In genomic region chr10:82150123-82150900, GRCh38 we compare ENCODE assay signal across 8 cellular contexts.
DNase-seq lines count a peak whose midpoint lies in the region; ATAC-seq, FAIRE-seq and TF ChIP-seq lines count a peak whose summit lies in the region.

No MANE protein-coding gene starts in this region.

- no peak overlapping the region for H3K9ac ChIP-seq in liver (ENCODE audit: low read depth in 1 of 2, low read length in 2 of 2)
- H3K9ac ChIP-seq in HepG2 (ENCODE audit: insufficient read depth, low read depth, low read length), result no peak overlapping the region
- H3K9ac ChIP-seq in OCI-LY1 (ENCODE audit: low read length), result peak overlapping the region; percentile 60

- H3K9me3 ChIP-seq in liver (ENCODE audit: control insufficient read depth in 4 of 4, low read length in 3 of 4), result no peaks in the 10 kb centered on the region
- H3K9me3 ChIP-seq in HepG2 (ENCODE audit: low read length), result peaks cover 92% of the 10 kb centered on the region
- H3K9me3 ChIP-seq in OCI-LY1 (ENCODE audit: low read length), result peaks cover 5% of the 10 kb centered on the region; the same call in 1 of the 2 replicates
- peaks cover 0 to 5% (median 0%) of the 10 kb centered on the region in 3 donors for H3K9me3 ChIP-seq in gastrocnemius medialis

- no TSS peak for BruUV-seq in HepG2 (replicated peaks; lab: Mats Ljungman, UMichigan)

- H3K79me2 ChIP-seq in HepG2 (ENCODE audit: insufficient read depth, low read length) (no peaks in the 10 kb centered on the region), OCI-LY1 (ENCODE audit: insufficient read depth, low read length) (no peaks in the 10 kb centered on the region)

- no peaks in the 10 kb centered on the region for H3F3A ChIP-seq in OCI-LY1 (ENCODE audit: insufficient read depth, low read length)

- intact Hi-C loops in HepG2 (cut with micrococcal nuclease; ENCODE audit: unreplicated experiment) (loop anchor here (5.0 kb wide), 1 partner anchor 227 kb away; no protein-coding TSS in a partner anchor), gastrocnemius medialis (cut with DNase I; ENCODE audit: low total_unique reads) (no loop called here)

- TF ChIP-seq CTCF in liver (IDR thresholded peaks at IDR 0.05; ENCODE audit: low read depth, low read length, missing input control) (peak; percentile 32), HepG2 (CRISPR knock-in tag; IDR thresholded peaks at IDR 0.05) (no peak), OCI-LY1 (IDR thresholded peaks at IDR 0.05; ENCODE audit: low read length) (peak; percentile 93), glutamatergic neuron (IDR thresholded peaks at IDR 0.05; ENCODE audit: partially characterized antibody, unreplicated experiment) (peak; percentile 70), gastrocnemius medialis (IDR thresholded peaks at IDR 0.05 in 4 of 5, conservative IDR thresholded peaks at IDR 0.05 in 1 of 5) (no peak)

- H2AFZ ChIP-seq in HepG2 (ENCODE audit: low read length) (no peak overlapping the region), OCI-LY1 (ENCODE audit: low read length) (peak overlapping the region; percentile 65)

- ATAC-seq in HepG2, result no peak
- ATAC-seq in gastrocnemius medialis, result no peak

- H3K9me2 ChIP-seq in OCI-LY1 (ENCODE audit: low read depth, low read length), result no peaks in the 10 kb centered on the region

- H3K4me1 Mint-ChIP-seq in glutamatergic neuron (ENCODE audit: low read depth, unreplicated experiment), result peaks cover 7% of the 10 kb centered on the region

- POLR2A ChIA-PET in HepG2 (lab: Yijun Ruan, JAX), result no interaction called here

- H3K27ac Mint-ChIP-seq in glutamatergic neuron (ENCODE audit: unreplicated experiment), result no peak overlapping the region

- TF ChIP-seq POLR2A in HepG2 (IDR thresholded peaks at IDR 0.05; ENCODE audit: insufficient read depth in 1 of 2, low read depth in 2 of 2, low read length in 2 of 2), result no peak
- TF ChIP-seq POLR2A in gastrocnemius medialis (IDR thresholded peaks at IDR 0.05), result no peak

- CTCF ChIA-PET in HepG2 (lab: Yijun Ruan, JAX; ENCODE audit: low intra/inter-chr PET ratio, low total read pairs), result no interaction called here

- H3K36me3 ChIP-seq in liver (ENCODE audit: control insufficient read depth in 4 of 4, insufficient read depth in 3 of 4, low read depth in 1 of 4, low read length in 3 of 4) (no peaks in the 10 kb centered on the region), HepG2 (replicated peaks in 1 of 2; ENCODE audit: control insufficient read depth in 1 of 2, insufficient read depth in 2 of 2, low read length in 2 of 2) (no peaks in the 10 kb centered on the region), OCI-LY1 (ENCODE audit: insufficient read depth, low read length) (no peaks in the 10 kb centered on the region), gastrocnemius medialis (no peaks in the 10 kb centered on the region)

- DNase-seq in HepG2 (ENCODE audit: low spot score) (no peak), glutamatergic neuron (peak; percentile 79), urothelium cell line (ENCODE audit: low spot score) (peak; percentile 14), gastrocnemius medialis (no peak), amniotic stem cell (lab: John Stamatoyannopoulos, UW) (no peak), GM03348 (ENCODE audit: low spot score) (no peak)

- H4K20me1 ChIP-seq in HepG2 (ENCODE audit: insufficient read depth, low read length) (no peaks in the 10 kb centered on the region), OCI-LY1 (ENCODE audit: insufficient read depth, low read length) (no peaks in the 10 kb centered on the region)

- no peaks in the 10 kb centered on the region for H3K4me1 ChIP-seq in liver (ENCODE audit: control insufficient read depth in 4 of 4, insufficient read depth in 4 of 4, low read length in 3 of 4)
- no peaks in the 10 kb centered on the region for H3K4me1 ChIP-seq in HepG2 (ENCODE audit: insufficient read depth, low read length)
- peaks cover 45% of the 10 kb centered on the region for H3K4me1 ChIP-seq in OCI-LY1 (ENCODE audit: insufficient read depth, low read length, severe bottlenecking)
- no peaks in the 10 kb centered on the region for H3K4me1 ChIP-seq in gastrocnemius medialis

- WGBS in liver, result 56% methylated on average over 9 of the region's 9 CpGs
- 20% methylated on average over 9 of the region's 9 CpGs for WGBS in HepG2 (ENCODE audit: low lambda C conversion rate)

- H3K27ac ChIP-seq in liver (ENCODE audit: low read depth in 1 of 2, low read length in 2 of 2), result no peak overlapping the region
- no peak overlapping the region for H3K27ac ChIP-seq in HepG2 (ENCODE audit: extremely low read length, insufficient read depth, low read length)
- H3K27ac ChIP-seq in OCI-LY1 (ENCODE audit: low read depth, low read length, poor library complexity, severe bottlenecking), result peak overlapping the region; percentile 86
- no peak overlapping the region for H3K27ac ChIP-seq in gastrocnemius medialis

- TF ChIP-seq EP300 in HepG2 (IDR thresholded peaks at IDR 0.05; ENCODE audit: low read depth in 2 of 2, low read length in 2 of 2) (no peak), HepG2 (CRISPR knock-in tag; IDR thresholded peaks at IDR 0.05; ENCODE audit: borderline replicate concordance) (no peak)

- no peak overlapping the region for H3K4me3 Mint-ChIP-seq in glutamatergic neuron (ENCODE audit: unreplicated experiment)

- H3K4me3 ChIP-seq in liver (ENCODE audit: low read depth in 1 of 3, low read length in 3 of 3) (no peak overlapping the region), HepG2 (replicated peaks in 1 of 3; ENCODE audit: insufficient read depth in 1 of 3, low read depth in 2 of 3, low read length in 3 of 3) (no peak overlapping the region), OCI-LY1 (ENCODE audit: low read depth, low read length, poor library complexity, severe bottlenecking) (peak overlapping the region; percentile 6), gastrocnemius medialis (no peak overlapping the region)

- H3K27me3 Mint-ChIP-seq in glutamatergic neuron (ENCODE audit: unreplicated experiment), result no peaks in the 10 kb centered on the region

- H3K4me2 ChIP-seq in HepG2 (ENCODE audit: low read depth, low read length) (no peak overlapping the region), OCI-LY1 (ENCODE audit: low read length) (peak overlapping the region; percentile 54)

- no peaks in the 10 kb centered on the region for H3K36me3 Mint-ChIP-seq in glutamatergic neuron (ENCODE audit: unreplicated experiment)

- FAIRE-seq in HepG2 (lab: Jason Lieb, UNC) (no peak), urothelium cell line (lab: Jason Lieb, UNC) (no peak)

- in situ Hi-C loops in HepG2 (cut with HindIII; ENCODE audit: extremely low pct_ligation_motif_present, low pct_unique_long_range_greater_than_20kb), result no loop called here
- in situ Hi-C loops in gastrocnemius medialis (cut with MboI; ENCODE audit: low sequenced_read_pairs in 4 of 4), result no loop called here

- TF ChIP-seq RAD21 in liver (IDR thresholded peaks at IDR 0.05) (peak; percentile 73 to 75), HepG2 (CRISPR knock-in tag; IDR thresholded peaks at IDR 0.05) (no peak)

- no peaks in the 10 kb centered on the region for H3K9me3 Mint-ChIP-seq in glutamatergic neuron (ENCODE audit: unreplicated experiment)

- H3K27me3 ChIP-seq in liver (ENCODE audit: control insufficient read depth in 4 of 4, insufficient read depth in 4 of 4, low read length in 3 of 4) (no peaks in the 10 kb centered on the region), HepG2 (ENCODE audit: control insufficient read depth in 1 of 2, insufficient read depth in 2 of 2, low read length in 2 of 2) (no peaks in the 10 kb centered on the region), OCI-LY1 (ENCODE audit: insufficient read depth, low read length) (no peaks in the 10 kb centered on the region), gastrocnemius medialis (no peaks in the 10 kb centered on the region)

TF ChIP-seq in liver, 16 proteins besides CTCF, POLR2A, EP300 and RAD21 (continues in another document):
- no peak for TF ChIP-seq JUND (IDR thresholded peaks at IDR 0.05)
- no peak for TF ChIP-seq HNF4G (IDR thresholded peaks at IDR 0.05)
- no peak for TF ChIP-seq ATF3 (IDR thresholded peaks at IDR 0.05)
- TF ChIP-seq YY1 (IDR thresholded peaks at IDR 0.05), result no peak
- no peak for TF ChIP-seq GABPA (IDR thresholded peaks at IDR 0.05 in 1 of 2, conservative IDR thresholded peaks at IDR 0.05 in 1 of 2)
- no peak for TF ChIP-seq TAF1 (conservative IDR thresholded peaks at IDR 0.05)
- TF ChIP-seq NR2F2 (IDR thresholded peaks at IDR 0.05), result no peak
- TF ChIP-seq RXRA (IDR thresholded peaks at IDR 0.05), result no peak

TF ChIP-seq in HepG2, 621 proteins besides CTCF, POLR2A, EP300 and RAD21:
- TF ChIP-seq SETDB1 (CRISPR knock-in tag; IDR thresholded peaks at IDR 0.05; ENCODE audit: borderline replicate concordance) (no peak), ZNF639 (CRISPR knock-in tag; conservative IDR thresholded peaks at IDR 0.05) (no peak), ZNF790 (CRISPR knock-in tag; IDR thresholded peaks at IDR 0.05; ENCODE audit: borderline replicate concordance) (no peak), ZNF34 (CRISPR knock-in tag; IDR thresholded peaks at IDR 0.05; ENCODE audit: borderline replicate concordance) (no peak), ZNF18 (CRISPR knock-in tag; IDR thresholded peaks at IDR 0.05; ENCODE audit: insufficient replicate concordance) (no peak)
TF ChIP-seq in HepG2: peak in this region for 0.

Comparison
In these comparisons a context has a peak if more than half of its experiments do, and no peak if none do; other contexts are left out.
1. CTCF ChIP-seq: peak in liver (single experiment), OCI-LY1 (single experiment) and glutamatergic neuron (single experiment); none in HepG2 (single experiment) and gastrocnemius medialis (0 of 5).
2. DNase-seq: peak in glutamatergic neuron (single experiment) and urothelium cell line (single experiment); none in HepG2 (single experiment), gastrocnemius medialis (0 of 2), amniotic stem cell (single experiment) and GM03348 (single experiment).